In the genomic region with DNA sequence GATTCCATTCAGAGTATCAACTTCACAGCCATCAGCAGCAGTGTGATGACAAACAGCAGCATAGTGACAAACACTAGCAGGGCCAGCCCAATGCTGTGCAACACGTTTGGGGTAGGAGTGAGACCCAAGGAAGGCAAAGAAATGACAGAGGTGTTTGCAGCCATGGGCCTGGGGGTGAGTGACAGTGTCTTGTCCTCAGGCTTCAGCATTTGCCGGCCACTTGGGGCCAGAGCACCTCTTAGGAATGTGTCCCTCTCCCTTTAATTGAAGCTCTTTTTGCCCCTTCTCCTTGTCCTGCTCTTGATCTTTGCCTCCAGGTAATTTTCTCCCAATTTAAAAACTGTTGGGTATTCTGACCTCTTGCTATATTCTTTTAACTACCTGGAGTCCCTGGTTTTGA, we compare ENCODE assay signal across 30 cellular contexts.
"Had no signal": no experiment of that assay in that cellular context is flagged by ENCODE, and none has a peak within 500 bp of the region (broad histone marks: within the 10 kb centered on the region; RNA-seq: fewer than 3 reads in every experiment).

No MANE protein-coding gene starts in this region.

- H3K4me3 Mint-ChIP-seq: activated CD4-positive, alpha-beta memory T cell treated with anti-CD3 and anti-CD28 coated beads, Interleukin-2, amount 10 ng/mL, durations not matched to agents 7 days and 5 days; activated CD4-positive, alpha-beta T cell treated with anti-CD3 and anti-CD28 coated beads, Interleukin-2, amount 10 ng/mL, durations not matched to agents 7 days and 5 days; activated naive CD4-positive, alpha-beta T cell treated with anti-CD3 and anti-CD28 coated beads, Interleukin-2, amount 10 ng/mL, durations not matched to agents 7 days and 5 days; activated naive CD8-positive, alpha-beta T cell treated with anti-CD3 and anti-CD28 coated beads, Interleukin-2, amount 10 ng/mL, durations not matched to agents 7 days and 5 days; activated T-cell treated with anti-CD3 and anti-CD28 coated beads, Interleukin-2, amount 50 U/mL, for 24 hours; activated T-cell treated with anti-CD3 and anti-CD28 coated beads, Interleukin-2, amount 50 U/mL, for 72 hours; central memory CD8-positive, alpha-beta T cell; dendritic cell treated with granulocyte-macrophage colony-stimulating factor and Interleukin-4, amounts not matched to agents 40 ng/mL and 50 ng/mL, for 4 days; endodermal cell; T-helper 17 cell; T-helper 2 cell treated with Interferon-gamma antibody and Interleukin-4, amounts not matched to agents 5 μg/mL and 100 μg/mL, for 36 hours had no signal

- DNase-seq: activated CD4-positive, alpha-beta memory T cell treated with anti-CD3 and anti-CD28 coated beads, Interleukin-2, amount 10 ng/mL, durations not matched to agents 7 days and 5 days; activated CD4-positive, alpha-beta T cell treated with anti-CD3 and anti-CD28 coated beads for 1 hour; activated CD4-positive, alpha-beta T cell treated with anti-CD3 and anti-CD28 coated beads for 4 hours; activated CD4-positive, alpha-beta T cell treated with anti-CD3 and anti-CD28 coated beads, Interleukin-2, amount 10 ng/mL, durations not matched to agents 7 days and 5 days; activated CD4-positive, alpha-beta T cell treated with anti-CD3 and anti-CD28 coated beads, Interleukin-2, amount 50 U/mL, for 4 hours; activated CD4-positive, CD25-positive, alpha-beta regulatory T cell; activated CD8-positive, alpha-beta memory T cell treated with anti-CD3 and anti-CD28 coated beads, Interleukin-2, amount 50 U/mL, for 48 hours; activated gamma-delta T cell; activated naive CD4-positive, alpha-beta T cell; activated naive CD4-positive, alpha-beta T cell treated with anti-CD3 and anti-CD28 coated beads, Interleukin-2, amount 10 ng/mL, durations not matched to agents 7 days and 5 days; activated naive CD8-positive, alpha-beta T cell treated with anti-CD3 and anti-CD28 coated beads, Interleukin-2, amount 10 ng/mL, durations not matched to agents 7 days and 5 days; activated T-cell treated with anti-CD3 and anti-CD28 coated beads for 4 hours; activated T-cell treated with anti-CD3 and anti-CD28 coated beads, Interleukin-2, amount 50 U/mL, for 24 hours; activated T-cell treated with anti-CD3 and anti-CD28 coated beads, Interleukin-2, amount 50 U/mL, for 72 hours; anterior cingulate cortex; brain microvascular endothelial cell; dorsolateral prefrontal cortex; effector memory CD4-positive, alpha-beta T cell; endodermal cell; foreskin fibroblast; T-helper 1 cell; T-helper 17 cell; T1000; WERI-Rb-1 had no signal

- H3K27ac Mint-ChIP-seq: activated CD4-positive, alpha-beta memory T cell treated with anti-CD3 and anti-CD28 coated beads, Interleukin-2, amount 10 ng/mL, durations not matched to agents 7 days and 5 days; activated CD4-positive, alpha-beta T cell treated with anti-CD3 and anti-CD28 coated beads, Interleukin-2, amount 10 ng/mL, durations not matched to agents 7 days and 5 days; activated naive CD4-positive, alpha-beta T cell treated with anti-CD3 and anti-CD28 coated beads, Interleukin-2, amount 10 ng/mL, durations not matched to agents 7 days and 5 days; activated naive CD4-positive, alpha-beta T cell treated with anti-CD3 and anti-CD28 coated beads, Interleukin-2, amount 50 U/mL, for 72 hours; activated naive CD8-positive, alpha-beta T cell treated with anti-CD3 and anti-CD28 coated beads, Interleukin-2, amount 10 ng/mL, durations not matched to agents 7 days and 5 days; activated T-cell treated with anti-CD3 and anti-CD28 coated beads, Interleukin-2, amount 50 U/mL, for 24 hours; activated T-cell treated with anti-CD3 and anti-CD28 coated beads, Interleukin-2, amount 50 U/mL, for 72 hours; dendritic cell treated with granulocyte-macrophage colony-stimulating factor and Interleukin-4, amounts not matched to agents 40 ng/mL and 50 ng/mL, for 4 days; endodermal cell; T-helper 17 cell; T-helper 2 cell treated with Interferon-gamma antibody and Interleukin-4, amounts not matched to agents 5 μg/mL and 100 μg/mL, for 36 hours had no signal

- H3K27me3 Mint-ChIP-seq: activated CD4-positive, alpha-beta memory T cell treated with anti-CD3 and anti-CD28 coated beads, Interleukin-2, amount 10 ng/mL, durations not matched to agents 7 days and 5 days; activated CD4-positive, alpha-beta T cell treated with anti-CD3 and anti-CD28 coated beads, Interleukin-2, amount 10 ng/mL, durations not matched to agents 7 days and 5 days; activated naive CD4-positive, alpha-beta T cell treated with anti-CD3 and anti-CD28 coated beads, Interleukin-2, amount 10 ng/mL, durations not matched to agents 7 days and 5 days; activated naive CD8-positive, alpha-beta T cell treated with anti-CD3 and anti-CD28 coated beads, Interleukin-2, amount 10 ng/mL, durations not matched to agents 7 days and 5 days; activated T-cell treated with anti-CD3 and anti-CD28 coated beads, Interleukin-2, amount 50 U/mL, for 24 hours; central memory CD8-positive, alpha-beta T cell; dendritic cell treated with granulocyte-macrophage colony-stimulating factor and Interleukin-4, amounts not matched to agents 40 ng/mL and 50 ng/mL, for 4 days; T-helper 17 cell had no signal

- H3K9me3 Mint-ChIP-seq: activated CD4-positive, alpha-beta memory T cell treated with anti-CD3 and anti-CD28 coated beads, Interleukin-2, amount 10 ng/mL, durations not matched to agents 7 days and 5 days; activated CD4-positive, alpha-beta T cell treated with anti-CD3 and anti-CD28 coated beads, Interleukin-2, amount 10 ng/mL, durations not matched to agents 7 days and 5 days; T-helper 2 cell treated with Interferon-gamma antibody and Interleukin-4, amounts not matched to agents 5 μg/mL and 100 μg/mL, for 36 hours had no signal

- H3K36me3 ChIP-seq: brain microvascular endothelial cell, WERI-Rb-1 had no signal

- H3K27me3 ChIP-seq: brain microvascular endothelial cell, dorsolateral prefrontal cortex had no signal

- H3K4me1 Mint-ChIP-seq: activated CD4-positive, alpha-beta memory T cell treated with anti-CD3 and anti-CD28 coated beads, Interleukin-2, amount 10 ng/mL, durations not matched to agents 7 days and 5 days; activated CD4-positive, alpha-beta T cell treated with anti-CD3 and anti-CD28 coated beads, Interleukin-2, amount 10 ng/mL, durations not matched to agents 7 days and 5 days; activated naive CD4-positive, alpha-beta T cell treated with anti-CD3 and anti-CD28 coated beads, Interleukin-2, amount 10 ng/mL, durations not matched to agents 7 days and 5 days; activated naive CD8-positive, alpha-beta T cell treated with anti-CD3 and anti-CD28 coated beads, Interleukin-2, amount 10 ng/mL, durations not matched to agents 7 days and 5 days; central memory CD8-positive, alpha-beta T cell; T-helper 17 cell had no signal

- H3K27ac ChIP-seq: brain microvascular endothelial cell, coronary artery, dorsolateral prefrontal cortex, WERI-Rb-1 had no signal

- H3K4me3 ChIP-seq: coronary artery, dorsolateral prefrontal cortex had no signal

- ATAC-seq: activated naive CD4-positive, alpha-beta T cell treated with anti-CD3 and anti-CD28 coated beads, Interleukin-2, amount 50 U/mL, for 72 hours; activated T-cell treated with anti-CD3 and anti-CD28 coated beads, Interleukin-2, amount 50 U/mL, for 72 hours; esophagus mucosa; T-helper 17 cell had no signal

- H3K36me3 Mint-ChIP-seq: activated naive CD4-positive, alpha-beta T cell treated with anti-CD3 and anti-CD28 coated beads, Interleukin-2, amount 10 ng/mL, durations not matched to agents 7 days and 5 days; activated naive CD4-positive, alpha-beta T cell treated with anti-CD3 and anti-CD28 coated beads, Interleukin-2, amount 50 U/mL, for 72 hours; activated naive CD8-positive, alpha-beta T cell treated with anti-CD3 and anti-CD28 coated beads, Interleukin-2, amount 10 ng/mL, durations not matched to agents 7 days and 5 days had no signal
